ENCODE assay signal across 7 cellular contexts in genomic region chr11:107915229-107915628, GRCh38. TPM values are rescaled to one million over a fixed set of nuclear protein-coding genes. Genes with fewer than 3 reads are reported as not detected.
"Had no signal": no experiment of that assay in that cellular context is flagged by ENCODE, and none has a peak within 500 bp of the region (broad histone marks: within the 10 kb centered on the region; RNA-seq: fewer than 3 reads in every experiment).

No MANE protein-coding gene starts in this region.

- H3K9me3 Mint-ChIP-seq: IgD-negative memory B cell had no signal

- H3K36me3 Mint-ChIP-seq: IgD-negative memory B cell had no signal

- H3K27ac Mint-ChIP-seq: IgD-negative memory B cell had no signal

- DNase-seq: IMR-90, KBM-7, KG1 had no signal

- H3K4me3 Mint-ChIP-seq: IgD-negative memory B cell had no signal

RNA-seq across cellular contexts. Expression of gene RAB39A, which starts 13.0 kb away (rescaled TPM):
- total RNA-seq: HepG2, HT-29, IMR-90, K562 had no signal
